33 cellular contexts compared by ENCODE assay signal in the genomic region with DNA sequence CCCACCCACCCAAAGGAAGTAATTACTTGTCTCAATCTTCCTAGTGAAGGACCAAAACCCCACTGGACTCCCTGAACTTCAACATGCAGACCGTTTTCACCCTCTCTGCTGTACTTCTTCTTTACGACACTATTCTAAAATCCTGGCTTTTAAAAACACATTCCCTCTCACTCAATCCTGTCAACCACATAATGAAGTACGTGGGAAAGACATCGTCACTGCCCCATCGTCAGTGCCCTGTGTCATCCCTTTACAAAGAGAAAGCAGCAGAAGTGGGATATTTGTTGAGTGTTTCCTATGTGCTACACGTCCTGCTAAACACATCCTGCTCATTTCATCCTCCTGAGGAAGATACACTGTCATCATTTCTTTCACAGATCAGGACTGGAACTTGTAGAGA. TPM values are rescaled to one million over a fixed set of nuclear protein-coding genes. Genes with fewer than 3 reads are reported as not detected.
A peak's percentile ranks its signal among the peaks of the same experiment; 100 is the strongest.
DNase-seq lines count a peak whose midpoint lies in the region; ATAC-seq and TF ChIP-seq lines count a peak whose summit lies in the region.
"Had no signal": no experiment of that assay in that cellular context is flagged by ENCODE, and none has a peak within 500 bp of the region (broad histone marks: within the 10 kb centered on the region; RNA-seq: fewer than 3 reads in every experiment).

No MANE protein-coding gene starts in this region.

- no peaks in the 10 kb centered on the region for H3K9me3 Mint-ChIP-seq in activated CD4-positive, alpha-beta T cell treated with anti-CD3 and anti-CD28 coated beads, Interleukin-2, amount 10 ng/mL, durations not matched to agents 24 days and 14 days
- H3K9me3 Mint-ChIP-seq in WTC11: no peaks in the 10 kb centered on the region
- H3K9me3 Mint-ChIP-seq in endothelial cell (ENCODE audit: unreplicated experiment): no peaks in the 10 kb centered on the region
- H3K9me3 Mint-ChIP-seq in stimulated activated memory B cell treated with anti-CD40 and anti-IgM and Interleukin-4, amounts not matched to agents 10 μg/mL and 1 μg/mL and 100 μg/mL, for 72 hours: no peaks in the 10 kb centered on the region
- H3K9me3 Mint-ChIP-seq: CD4-positive, alpha-beta T cell; naive thymus-derived CD4-positive, alpha-beta T cell had no signal

- H3K4me3 ChIP-seq in dorsolateral prefrontal cortex: no peak overlapping the region
- H3K4me3 ChIP-seq: HAP-1, heart left ventricle, PC-9, psoas muscle, suprapubic skin had no signal

- in situ Hi-C loops in GM13976 (cut with MboI; ENCODE audit: low sequenced_read_pairs, unreplicated experiment): no loop called here

- intact Hi-C loops in activated CD4-positive, alpha-beta T cell treated with anti-CD3 and anti-CD28 coated beads, Interleukin-2, amount 10 ng/mL, durations not matched to agents 24 days and 14 days (cut with micrococcal nuclease): no loop called here
- intact Hi-C loops in dorsolateral prefrontal cortex (cut with DNase I): no loop called here

- H3K27ac ChIP-seq in substantia nigra (ENCODE audit: low read depth, low read length, poor library complexity, severe bottlenecking) (no peak overlapping the region), dorsolateral prefrontal cortex (no peak overlapping the region)
- H3K27ac ChIP-seq: 22Rv1, HL-60, PC-9, psoas muscle, suprapubic skin had no signal

- peaks cover 31% of the 10 kb centered on the region for H3K4me1 Mint-ChIP-seq in activated CD4-positive, alpha-beta T cell treated with anti-CD3 and anti-CD28 coated beads, Interleukin-2, amount 10 ng/mL, durations not matched to agents 24 days and 14 days
- H3K4me1 Mint-ChIP-seq in WTC11 (peaks cover 94% of the 10 kb centered on the region), endothelial cell (ENCODE audit: unreplicated experiment) (peaks cover 49% of the 10 kb centered on the region)
- H3K4me1 Mint-ChIP-seq in stimulated activated memory B cell treated with anti-CD40 and anti-IgM and Interleukin-4, amounts not matched to agents 10 μg/mL and 1 μg/mL and 100 μg/mL, for 72 hours: peaks cover 69% of the 10 kb centered on the region

- no peak overlapping the region for H3K4me3 Mint-ChIP-seq in activated CD4-positive, alpha-beta T cell treated with anti-CD3 and anti-CD28 coated beads, Interleukin-2, amount 10 ng/mL, durations not matched to agents 24 days and 14 days
- H3K4me3 Mint-ChIP-seq in WTC11: no peak overlapping the region; the same call in 1 of the 2 replicates
- no peak overlapping the region for H3K4me3 Mint-ChIP-seq in endothelial cell (ENCODE audit: unreplicated experiment)
- H3K4me3 Mint-ChIP-seq in stimulated activated memory B cell treated with anti-CD40 and anti-IgM and Interleukin-4, amounts not matched to agents 10 μg/mL and 1 μg/mL and 100 μg/mL, for 72 hours: no peak overlapping the region
- H3K4me3 Mint-ChIP-seq: activated CD4-positive, alpha-beta T cell treated with anti-CD3 and anti-CD28 coated beads for 36 hours; activated CD8-positive, alpha-beta T cell treated with anti-CD3 and anti-CD28 coated beads, Interleukin-2, amount 10 ng/mL, durations not matched to agents 7 days and 5 days; CD4-positive, alpha-beta T cell; naive thymus-derived CD4-positive, alpha-beta T cell; T-helper 17 cell had no signal

- POLR2A ChIA-PET in WTC11 (lab: Charles Lee): no interaction called here

- H3K27me3 Mint-ChIP-seq in activated CD4-positive, alpha-beta T cell treated with anti-CD3 and anti-CD28 coated beads, Interleukin-2, amount 10 ng/mL, durations not matched to agents 24 days and 14 days: no peaks in the 10 kb centered on the region
- H3K27me3 Mint-ChIP-seq in WTC11 (ENCODE audit: low read depth): no peaks in the 10 kb centered on the region
- H3K27me3 Mint-ChIP-seq in endothelial cell (ENCODE audit: unreplicated experiment): peaks cover 2% of the 10 kb centered on the region
- H3K27me3 Mint-ChIP-seq in stimulated activated memory B cell treated with anti-CD40 and anti-IgM and Interleukin-4, amounts not matched to agents 10 μg/mL and 1 μg/mL and 100 μg/mL, for 72 hours: no peaks in the 10 kb centered on the region
- H3K27me3 Mint-ChIP-seq: activated CD4-positive, alpha-beta T cell treated with anti-CD3 and anti-CD28 coated beads for 36 hours; CD4-positive, alpha-beta T cell; naive thymus-derived CD4-positive, alpha-beta T cell; T-helper 17 cell had no signal

- H3K27ac Mint-ChIP-seq in activated CD4-positive, alpha-beta T cell treated with anti-CD3 and anti-CD28 coated beads, Interleukin-2, amount 10 ng/mL, durations not matched to agents 24 days and 14 days: peak overlapping the region; percentile 6
- H3K27ac Mint-ChIP-seq in WTC11 (peak overlapping the region; percentile 99), endothelial cell (ENCODE audit: unreplicated experiment) (peak overlapping the region; percentile 11)
- peak overlapping the region; percentile 88 for H3K27ac Mint-ChIP-seq in stimulated activated memory B cell treated with anti-CD40 and anti-IgM and Interleukin-4, amounts not matched to agents 10 μg/mL and 1 μg/mL and 100 μg/mL, for 72 hours
- H3K27ac Mint-ChIP-seq: activated CD4-positive, alpha-beta T cell treated with anti-CD3 and anti-CD28 coated beads for 36 hours; activated CD8-positive, alpha-beta T cell treated with anti-CD3 and anti-CD28 coated beads, Interleukin-2, amount 10 ng/mL, durations not matched to agents 7 days and 5 days; CD4-positive, alpha-beta T cell; T-helper 17 cell had no signal

- CTCF ChIA-PET in WTC11 (lab: Charles Lee): no interaction called here

- H3K27me3 ChIP-seq in dorsolateral prefrontal cortex: no peaks in the 10 kb centered on the region
- H3K27me3 ChIP-seq: heart left ventricle, suprapubic skin had no signal

- DNase-seq in activated CD4-positive, alpha-beta T cell treated with anti-CD3 and anti-CD28 coated beads, Interleukin-2, amount 10 ng/mL, durations not matched to agents 24 days and 14 days: no peak
- no peak for DNase-seq in activated CD4-positive, alpha-beta T cell treated with anti-CD3 and anti-CD28 coated beads for 1 hour
- DNase-seq in WTC11 (ENCODE audit: low spot score) (no peak), endothelial cell (ENCODE audit: low spot score) (no peak), GM13976 (ENCODE audit: low spot score) (no peak), substantia nigra (lab: John Stamatoyannopoulos, UW) (no peak), dorsolateral prefrontal cortex (no peak)
- DNase-seq: activated CD4-positive, alpha-beta T cell treated with anti-CD3 and anti-CD28 coated beads for 36 hours; activated CD8-positive, alpha-beta T cell treated with anti-CD3 and anti-CD28 coated beads, Interleukin-2, amount 10 ng/mL, durations not matched to agents 7 days and 5 days; CD4-positive, alpha-beta T cell; cortex of kidney; heart left ventricle; kidney; left ventricle myocardium superior; midbrain; naive thymus-derived CD4-positive, alpha-beta T cell; NCI-H1436 treated with DMSO at 0.1 percent for 48 hours; NCI-H2081 treated with DMSO at 0.1 percent for 48 hours; NCI-H2227 treated with DMSO at 0.1 percent for 48 hours; NCI-H526 treated with DMSO at 0.1 percent for 48 hours; occipital lobe; PC-9; psoas muscle; stimulated activated CD4-positive, alpha-beta T cell treated with anti-CD3 and anti-CD28 coated beads, Interleukin-4, amount 100 ng/mL, for 1 hour; T-helper 17 cell had no signal

- TF ChIP-seq CTCF in WTC11 (IDR thresholded peaks at IDR 0.05) (no peak), endothelial cell (IDR thresholded peaks at IDR 0.05; ENCODE audit: unreplicated experiment) (no peak), GM13976 (IDR thresholded peaks at IDR 0.05; ENCODE audit: borderline replicate concordance, control extremely low read depth, extremely low read depth, insufficient read depth, missing control alignments) (no peak), dorsolateral prefrontal cortex (IDR thresholded peaks at IDR 0.05 in 54 of 56, conservative IDR thresholded peaks at IDR 0.05 in 2 of 56; ENCODE audit: low read depth in 1 of 56, partially characterized antibody in 56 of 56) (no peak)

- ATAC-seq in WTC11: no peak
- no peak for ATAC-seq in stimulated activated memory B cell treated with anti-CD40 and anti-IgM and Interleukin-4, amounts not matched to agents 10 μg/mL and 1 μg/mL and 100 μg/mL, for 72 hours
- ATAC-seq: activated CD4-positive, alpha-beta T cell treated with anti-CD3 and anti-CD28 coated beads for 36 hours; activated CD8-positive, alpha-beta T cell treated with anti-CD3 and anti-CD28 coated beads, Interleukin-2, amount 10 ng/mL, durations not matched to agents 7 days and 5 days; heart left ventricle; HepG2; left ventricle myocardium superior; naive thymus-derived CD4-positive, alpha-beta T cell; psoas muscle; sciatic nerve; SK-N-SH treated with all-trans-retinoic acid at 6 μM for 48 hours; T-helper 17 cell had no signal

- peaks cover 40% of the 10 kb centered on the region for H3K36me3 Mint-ChIP-seq in activated CD4-positive, alpha-beta T cell treated with anti-CD3 and anti-CD28 coated beads, Interleukin-2, amount 10 ng/mL, durations not matched to agents 24 days and 14 days (ENCODE audit: low read depth)
- H3K36me3 Mint-ChIP-seq in WTC11 (no peaks in the 10 kb centered on the region), endothelial cell (ENCODE audit: low read depth, unreplicated experiment) (no peaks in the 10 kb centered on the region)
- H3K36me3 Mint-ChIP-seq in stimulated activated memory B cell treated with anti-CD40 and anti-IgM and Interleukin-4, amounts not matched to agents 10 μg/mL and 1 μg/mL and 100 μg/mL, for 72 hours: peaks cover 49% of the 10 kb centered on the region

TF ChIP-seq in WTC11, 78 proteins besides CTCF, POLR2A, EP300 and RAD21 (continues in another document):
- TF ChIP-seq CREM (CRISPR knock-in tag; IDR thresholded peaks at IDR 0.05): no peak
- TF ChIP-seq, protein P1, sequence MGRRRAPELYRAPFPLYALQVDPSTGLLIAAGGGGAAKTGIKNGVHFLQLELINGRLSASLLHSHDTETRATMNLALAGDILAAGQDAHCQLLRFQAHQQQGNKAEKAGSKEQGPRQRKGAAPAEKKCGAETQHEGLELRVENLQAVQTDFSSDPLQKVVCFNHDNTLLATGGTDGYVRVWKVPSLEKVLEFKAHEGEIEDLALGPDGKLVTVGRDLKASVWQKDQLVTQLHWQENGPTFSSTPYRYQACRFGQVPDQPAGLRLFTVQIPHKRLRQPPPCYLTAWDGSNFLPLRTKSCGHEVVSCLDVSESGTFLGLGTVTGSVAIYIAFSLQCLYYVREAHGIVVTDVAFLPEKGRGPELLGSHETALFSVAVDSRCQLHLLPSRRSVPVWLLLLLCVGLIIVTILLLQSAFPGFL (CRISPR knock-in tag; IDR thresholded peaks at IDR 0.05; ENCODE audit: borderline replicate concordance): no peak
- TF ChIP-seq, protein P2, sequence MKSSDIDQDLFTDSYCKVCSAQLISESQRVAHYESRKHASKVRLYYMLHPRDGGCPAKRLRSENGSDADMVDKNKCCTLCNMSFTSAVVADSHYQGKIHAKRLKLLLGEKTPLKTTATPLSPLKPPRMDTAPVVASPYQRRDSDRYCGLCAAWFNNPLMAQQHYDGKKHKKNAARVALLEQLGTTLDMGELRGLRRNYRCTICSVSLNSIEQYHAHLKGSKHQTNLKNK (CRISPR knock-in tag; IDR thresholded peaks at IDR 0.05): no peak

RNA-seq across cellular contexts. Expression of gene MAPKAP1, which starts 54.2 kb away (rescaled TPM):
- 104 and 123 TPM in 2 replicates for total RNA-seq in activated CD4-positive, alpha-beta T cell treated with anti-CD3 and anti-CD28 coated beads, Interleukin-2, amount 10 ng/mL, durations not matched to agents 24 days and 14 days
- total RNA-seq in WTC11 (2021): 102 to 115 TPM (median 111 TPM) in 3 replicates
- total RNA-seq in endothelial cell (ENCODE audit: unreplicated experiment): 74.6 TPM
- 100 to 1,000 TPM in 8 of 120 experiments, 10 to 100 TPM in 112; 42.9 to 115 (median 74.5) TPM for total RNA-seq in dorsolateral prefrontal cortex

Comparison
In these comparisons a context has a peak if more than half of its experiments do, and no peak if none do; other contexts are left out.
1. H3K27ac Mint-ChIP-seq: peak in every context shown above with its lines; median percentile 99 in WTC11; 88 in stimulated activated memory B cell treated with anti-CD40 and anti-IgM and Interleukin-4, amounts not matched to agents 10 μg/mL and 1 μg/mL and 100 μg/mL, for 72 hours; 11 in endothelial cell; 6 in activated CD4-positive, alpha-beta T cell treated with anti-CD3 and anti-CD28 coated beads, Interleukin-2, amount 10 ng/mL, durations not matched to agents 24 days and 14 days.